Comparison of ENCODE assay signal across 9 cellular contexts in the genomic region with DNA sequence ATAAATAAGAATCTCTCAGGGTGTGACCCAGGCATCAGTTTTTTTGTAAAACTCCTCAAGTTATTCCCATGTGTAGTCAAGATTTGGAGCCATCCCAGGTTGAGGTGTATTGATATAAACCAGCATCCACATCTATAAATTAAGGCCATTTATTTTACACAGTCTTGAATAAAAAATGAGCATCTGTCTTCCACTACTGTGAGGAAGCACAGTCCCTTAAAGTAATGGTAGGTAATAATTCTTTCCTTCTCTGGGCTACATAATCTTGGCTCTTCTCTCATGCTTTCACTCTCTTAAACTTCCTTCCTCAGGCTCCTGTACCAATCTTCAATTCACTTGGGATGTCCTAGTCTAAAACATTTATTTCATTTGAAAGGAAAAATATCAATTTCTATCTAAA.
"Had no signal": no experiment of that assay in that cellular context is flagged by ENCODE, and none has a peak within 500 bp of the region (broad histone marks: within the 10 kb centered on the region; RNA-seq: fewer than 3 reads in every experiment).

No MANE protein-coding gene starts in this region.

- H3K4me3 ChIP-seq: GM23248, HAP-1 had no signal

- H3K36me3 ChIP-seq: HAP-1 had no signal

- ATAC-seq: HCT116 had no signal

- H3K27me3 Mint-ChIP-seq: IgD-negative memory B cell had no signal

- H3K9me3 Mint-ChIP-seq: HFFc6 had no signal

- H3K9ac ChIP-seq: GM23248 had no signal

- FAIRE-seq: HTR-8/SVneo had no signal

- DNase-seq: GM23248, GOT3, H7, HFFc6, KBM-7 had no signal

- H3K4me3 Mint-ChIP-seq: HFFc6, IgD-negative memory B cell had no signal

- H3K4me1 ChIP-seq: HAP-1 had no signal

- H3K27ac ChIP-seq: GM23248 had no signal

- H3K9me3 ChIP-seq: HAP-1 had no signal

- H3K27ac Mint-ChIP-seq: HFFc6 had no signal

- H2AFZ ChIP-seq: GM23248 had no signal
